In the genomic region with DNA sequence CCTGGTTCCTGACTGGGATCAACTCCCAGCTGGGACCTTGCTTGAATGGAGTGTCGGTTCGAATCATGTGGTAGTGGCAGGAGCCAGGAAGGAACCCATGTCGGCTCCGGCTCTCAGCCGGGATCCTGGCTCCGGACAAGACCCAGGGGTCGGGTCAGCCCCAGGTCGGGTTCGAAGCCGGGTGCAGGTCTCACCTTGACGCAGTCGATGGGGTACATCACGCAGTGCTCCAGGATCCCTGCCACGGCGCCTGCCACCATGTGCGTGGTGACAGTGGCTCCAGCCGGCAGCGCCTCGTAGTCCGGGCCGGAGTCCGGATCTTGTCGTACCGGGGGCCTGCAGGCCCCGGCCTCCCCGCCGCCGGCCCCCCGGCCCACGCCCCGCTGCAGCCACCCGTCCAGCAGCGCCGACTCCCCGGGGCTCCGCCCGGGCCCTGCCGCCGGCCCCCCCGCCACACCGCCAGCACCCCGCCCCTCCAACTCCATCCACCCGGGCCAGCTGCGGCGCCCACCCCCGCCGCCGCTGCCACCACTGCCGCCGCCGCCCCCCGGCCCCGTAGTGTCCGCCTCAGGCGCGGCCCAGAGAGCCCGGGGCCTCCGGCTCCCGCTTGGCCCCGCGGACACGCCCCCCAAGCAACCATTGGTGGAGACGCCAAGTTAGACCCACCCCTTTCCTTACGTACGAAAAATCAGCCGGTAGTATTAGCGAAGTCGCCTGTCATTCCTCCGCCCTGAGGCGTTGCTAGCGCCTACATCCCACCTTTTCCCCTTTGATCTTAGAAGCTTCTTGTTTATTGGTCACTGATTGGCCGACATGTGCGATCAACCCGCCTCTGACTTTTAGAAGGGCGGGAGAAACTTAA, we compare ENCODE assay signal across 8 cellular contexts. TPM values are rescaled to one million over a fixed set of nuclear protein-coding genes. Genes with fewer than 3 reads are reported as not detected.
DNase-seq lines count a peak whose midpoint lies in the region; ATAC-seq and TF ChIP-seq lines count a peak whose summit lies in the region.

A gene with protein sequence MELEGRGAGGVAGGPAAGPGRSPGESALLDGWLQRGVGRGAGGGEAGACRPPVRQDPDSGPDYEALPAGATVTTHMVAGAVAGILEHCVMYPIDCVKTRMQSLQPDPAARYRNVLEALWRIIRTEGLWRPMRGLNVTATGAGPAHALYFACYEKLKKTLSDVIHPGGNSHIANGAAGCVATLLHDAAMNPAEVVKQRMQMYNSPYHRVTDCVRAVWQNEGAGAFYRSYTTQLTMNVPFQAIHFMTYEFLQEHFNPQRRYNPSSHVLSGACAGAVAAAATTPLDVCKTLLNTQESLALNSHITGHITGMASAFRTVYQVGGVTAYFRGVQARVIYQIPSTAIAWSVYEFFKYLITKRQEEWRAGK (minus strand): TSS at position 589 of the 862 bp plus-strand sequence. CDS start 104 bp downstream, at position 485.

- no peaks in the 10 kb centered on the region for H3K9me3 Mint-ChIP-seq in endothelial cell (ENCODE audit: unreplicated experiment)

- H3K36me3 ChIP-seq in mesodermal cell (ENCODE audit: control insufficient read depth, insufficient read depth, low read length) = no peaks in the 10 kb centered on the region

- peaks cover 5% of the 10 kb centered on the region for H3K36me3 Mint-ChIP-seq in endothelial cell (ENCODE audit: low read depth, unreplicated experiment)

- peaks cover 5% of the 10 kb centered on the region for H3K4me1 ChIP-seq in mesodermal cell (ENCODE audit: control insufficient read depth, insufficient read depth, low read length, poor library complexity, severe bottlenecking)

- peak within 1 kb of the TSS; percentile 87 for H3K27ac Mint-ChIP-seq in endothelial cell (ENCODE audit: unreplicated experiment)

- no peak for TF ChIP-seq CTCF in endothelial cell (IDR thresholded peaks at IDR 0.05; ENCODE audit: unreplicated experiment)

- DNase-seq in AG08395 (ENCODE audit: low spot score) (peak; percentile 96), HS-5 (ENCODE audit: low read depth) (peak; percentile 98), NOMO-1 treated with DMSO at 0.1 percent for 48 hours (lab: John Stamatoyannopoulos, UW; ENCODE audit: unreplicated experiment) (peak; percentile 100), endothelial cell (ENCODE audit: low spot score) (peak; percentile 89)
- DNase-seq in activated CD8-positive, alpha-beta memory T cell treated with anti-CD3 and anti-CD28 coated beads, Interleukin-2, amount 50 U/mL, for 4 hours = peak; percentile 90
- DNase-seq in stimulated activated CD8-positive, alpha-beta memory T cell treated with anti-CD3 and anti-CD28 coated beads, Interleukin-15, amount 100 ng/mL, for 4 hours (ENCODE audit: low read depth in 2 of 2) = peak; percentile 83 to 89

- peak; percentile 81 for ATAC-seq in GM19328 (IDR thresholded peaks at IDR 0.05; ENCODE audit: unreplicated experiment)

- WGBS in mesodermal cell (ENCODE audit: insufficient coverage in 2 of 2), 2 experiments = 0% methylated on average over 33 to 44 of the region's 75 CpGs

- H3K27ac ChIP-seq in mesodermal cell (ENCODE audit: low read depth, low read length, severe bottlenecking) = peak within 1 kb of the TSS; percentile 99

- peaks cover 19% of the 10 kb centered on the region for H3K4me1 Mint-ChIP-seq in endothelial cell (ENCODE audit: unreplicated experiment)

- H3K27me3 Mint-ChIP-seq in endothelial cell (ENCODE audit: unreplicated experiment) = peaks cover 10% of the 10 kb centered on the region

- H3K4me3 ChIP-seq in mesodermal cell (ENCODE audit: extremely low read depth, insufficient read depth, low read length, poor library complexity, severe bottlenecking) = peak within 1 kb of the TSS; percentile 74

- H3K9me3 ChIP-seq in mesodermal cell (ENCODE audit: control insufficient read depth, low read length) = no peaks in the 10 kb centered on the region

- peak within 1 kb of the TSS; percentile 94 for H3K4me3 Mint-ChIP-seq in endothelial cell (ENCODE audit: unreplicated experiment)

RNA-seq across cellular contexts. Expression of the gene that starts here (rescaled TPM):
- total RNA-seq in endothelial cell (ENCODE audit: unreplicated experiment) = 34.5 TPM
- 30.7 TPM for polyA plus RNA-seq in mesodermal cell (2013, experiment 1 of 2)
- 24.2 TPM for polyA plus RNA-seq in mesodermal cell (2013, experiment 2 of 2)

Comparison
In these comparisons a context has a peak if more than half of its experiments do, and no peak if none do; other contexts are left out.
1. Peak in every context shown above with its lines: DNase-seq, ATAC-seq, H3K4me3 ChIP-seq and H3K27ac ChIP-seq.